Comparison of ENCODE assay signal across 25 cellular contexts in genomic region chr2:153152036-153152435, GRCh38.
DNase-seq lines count a peak whose midpoint lies in the region; ATAC-seq, FAIRE-seq and TF ChIP-seq lines count a peak whose summit lies in the region.
"Had no signal": no experiment of that assay in that cellular context is flagged by ENCODE, and none has a peak within 500 bp of the region (broad histone marks: within the 10 kb centered on the region; RNA-seq: fewer than 3 reads in every experiment).

No MANE protein-coding gene starts in this region.

- TF ChIP-seq RAD21 in A549 (conservative IDR thresholded peaks at IDR 0.05 in 1 of 2, IDR thresholded peaks at IDR 0.05 in 1 of 2): no peak
- TF ChIP-seq RAD21 in K562 (CRISPR knock-in tag; conservative IDR thresholded peaks at IDR 0.05 in 1 of 2, IDR thresholded peaks at IDR 0.05 in 1 of 2): no peak

- H3K9ac ChIP-seq in K562 (ENCODE audit: insufficient read depth in 1 of 2, low read depth in 2 of 2, low read length in 2 of 2): no peak overlapping the region
- H3K9ac ChIP-seq: BLaER1 treated with 17β-estradiol and CSF1 and Interleukin-3, amounts not matched to agents 10 nM and 100 nM had no signal

- H3K9me3 ChIP-seq in A549 (no peaks in the 10 kb centered on the region), K562 (replicated peaks; ENCODE audit: control insufficient read depth, insufficient read depth, low read depth, low read length) (0 out of 2 replicates have a peak, but pooled peaks cover 2% of the 10 kb centered on the region)
- H3K9me3 ChIP-seq: Caco-2 had no signal

- H3K36me3 ChIP-seq in K562 (ENCODE audit: control insufficient read depth, insufficient read depth, low read length): no peaks in the 10 kb centered on the region
- H3K36me3 ChIP-seq: BLaER1 treated with 17β-estradiol and CSF1 and Interleukin-3, amounts not matched to agents 10 nM and 100 nM had no signal

- TF ChIP-seq POLR2A in A549 (IDR thresholded peaks at IDR 0.05; ENCODE audit: low read length) (no peak), K562 (conservative IDR thresholded peaks at IDR 0.05) (no peak)

- intact Hi-C loops in K562 (cut with micrococcal nuclease): no loop called here

- CTCF ChIA-PET in A549 (lab: Yijun Ruan, JAX): no interaction called here
- CTCF ChIA-PET in K562 (lab: Yijun Ruan, JAX; ENCODE audit: low intra/inter-chr PET ratio): no interaction called here

- H3K27me3 ChIP-seq in K562 (ENCODE audit: control insufficient read depth in 2 of 2, insufficient read depth in 2 of 2, low read length in 2 of 2) (no peaks in the 10 kb centered on the region), foreskin keratinocyte (no peaks in the 10 kb centered on the region)
- H3K27me3 ChIP-seq: BLaER1 treated with 17β-estradiol and CSF1 and Interleukin-3, amounts not matched to agents 10 nM and 100 nM had no signal

- H3K4me1 ChIP-seq in A549: no peaks in the 10 kb centered on the region
- H3K4me1 ChIP-seq in K562 (replicated peaks in 1 of 2; ENCODE audit: control insufficient read depth in 2 of 2, insufficient read depth in 2 of 2, low read length in 2 of 2): no peaks in the 10 kb centered on the region
- H3K4me1 ChIP-seq in foreskin keratinocyte: no peaks in the 10 kb centered on the region
- H3K4me1 ChIP-seq: BLaER1 treated with 17β-estradiol and CSF1 and Interleukin-3, amounts not matched to agents 10 nM and 100 nM; Caco-2 had no signal

- 38% methylated on average over 2 of the region's 2 CpGs for WGBS in A549 (ENCODE audit: missing lambda C conversion rate)
- WGBS in K562 (ENCODE audit: insufficient coverage, low coverage, missing lambda C conversion rate): 2% methylated on average over 2 of the region's 2 CpGs

- DNase-seq in A549 (ENCODE audit: low read depth in 1 of 2, low spot score in 1 of 2) (no peak), D721Med (ENCODE audit: insufficient read length, low spot score) (no peak), K562 (ENCODE audit: extremely low read depth in 1 of 4, low spot score in 3 of 4) (no peak), frontal cortex (ENCODE audit: low spot score in 2 of 2) (no peak), foreskin keratinocyte (no peak), OCI-M2 (lab: John Stamatoyannopoulos, UW; ENCODE audit: unreplicated experiment) (no peak)
- DNase-seq: 8988T; AML-193; Caco-2; Calu3; CD4-positive, alpha-beta T cell; CD8-positive, alpha-beta T cell; DMS 273 treated with DMSO at 0.1 percent for 48 hours; DMS153; DMS53; DMS79; DND-41; EL; GDM1 had no signal

- TF ChIP-seq EP300 in A549 (IDR thresholded peaks at IDR 0.05) (no peak), K562 (IDR thresholded peaks at IDR 0.05; ENCODE audit: low read length) (no peak)

- TF ChIP-seq CTCF in A549 (IDR thresholded peaks at IDR 0.05): no peak
- TF ChIP-seq CTCF in D721Med (IDR thresholded peaks at IDR 0.05; ENCODE audit: insufficient read depth, missing control alignments): no peak
- no peak for TF ChIP-seq CTCF in K562 (IDR thresholded peaks at IDR 0.05 in 2 of 3, conservative IDR thresholded peaks at IDR 0.05 in 1 of 3; ENCODE audit: insufficient read depth in 2 of 3, low read depth in 1 of 3, low read length in 3 of 3)
- no peak for TF ChIP-seq CTCF in foreskin keratinocyte (conservative IDR thresholded peaks at IDR 0.05)

- H3K4me2 ChIP-seq in A549 (no peak overlapping the region), K562 (ENCODE audit: insufficient read depth, low read length) (no peak overlapping the region)
- H3K4me2 ChIP-seq: BLaER1 treated with 17β-estradiol and CSF1 and Interleukin-3, amounts not matched to agents 10 nM and 100 nM had no signal

- no peak overlapping the region for H3K27ac ChIP-seq in A549
- H3K27ac ChIP-seq in K562 (ENCODE audit: extremely low read depth, low read depth, low read length): no peak overlapping the region
- no peak overlapping the region for H3K27ac ChIP-seq in foreskin keratinocyte
- H3K27ac ChIP-seq: BLaER1 treated with 17β-estradiol and CSF1 and Interleukin-3, amounts not matched to agents 10 nM and 100 nM; C4-2B had no signal

- ATAC-seq in A549 (no peak), K562 (no peak), foreskin keratinocyte (no peak)
- ATAC-seq: CD8-positive, alpha-beta T cell; GM12878 had no signal

- BruUV-seq in K562 (replicated peaks; lab: Mats Ljungman, UMichigan): no TSS peak

- no peaks in the 10 kb centered on the region for H3K9me1 ChIP-seq in K562 (ENCODE audit: control insufficient read depth, insufficient read depth, low read length)

- H3K79me2 ChIP-seq in K562 (ENCODE audit: control insufficient read depth, insufficient read depth, low read length): no peaks in the 10 kb centered on the region

- no peaks in the 10 kb centered on the region for H4K20me1 ChIP-seq in K562 (replicated peaks; ENCODE audit: control insufficient read depth, insufficient read depth, low read length)
- H4K20me1 ChIP-seq: BLaER1 treated with 17β-estradiol and CSF1 and Interleukin-3, amounts not matched to agents 10 nM and 100 nM had no signal

- no peak overlapping the region for H2AFZ ChIP-seq in K562 (ENCODE audit: low read depth, low read length)

- in situ Hi-C loops in K562 (cut with MboI): no loop called here

- POLR2A ChIA-PET in A549 (lab: Yijun Ruan, JAX) (no interaction called here), K562 (lab: Yijun Ruan, JAX) (no interaction called here)

- no peak overlapping the region for H3K4me3 ChIP-seq in A549
- no peak overlapping the region for H3K4me3 ChIP-seq in K562
- H3K4me3 ChIP-seq: BLaER1 treated with 17β-estradiol and CSF1 and Interleukin-3, amounts not matched to agents 10 nM and 100 nM; GM12878 had no signal

- no peak for FAIRE-seq in A549 (lab: Jason Lieb, UNC)
- peak; percentile 16 for FAIRE-seq in D721Med (lab: Jason Lieb, UNC)
- FAIRE-seq in K562 (lab: Jason Lieb, UNC): no peak
- FAIRE-seq in frontal cortex (lab: Jason Lieb, UNC): no peak
- FAIRE-seq: A204.1, GM12878, GM12892, GM18507 had no signal

TF ChIP-seq in A549, 52 proteins besides CTCF, POLR2A, EP300 and RAD21:
- TF ChIP-seq E2F6 (IDR thresholded peaks at IDR 0.05; ENCODE audit: borderline replicate concordance, low read depth) (no peak), MAFK (IDR thresholded peaks at IDR 0.05; ENCODE audit: partially characterized antibody) (peak; percentile 97)

TF ChIP-seq in K562, 482 proteins besides CTCF, POLR2A, EP300 and RAD21:
- TF ChIP-seq CBX3 (IDR thresholded peaks at IDR 0.05; ENCODE audit: borderline replicate concordance in 1 of 2, low read length in 2 of 2): no peak
- peak; percentile 90 for TF ChIP-seq ZNF316 (IDR thresholded peaks at IDR 0.05)
- TF ChIP-seq C11orf30 (IDR thresholded peaks at IDR 0.05; ENCODE audit: low read depth): peak; percentile 82; the same call in 1 of the 2 replicates
- no peak for TF ChIP-seq SMARCC2 (IDR thresholded peaks at IDR 0.05; ENCODE audit: low read depth)
- peak; percentile 96 for TF ChIP-seq MAFF (IDR thresholded peaks at IDR 0.05; ENCODE audit: low read length)
- no peak for TF ChIP-seq PKNOX1 (IDR thresholded peaks at IDR 0.05)
- TF ChIP-seq KLF13 (tag; IDR thresholded peaks at IDR 0.05; ENCODE audit: borderline replicate concordance, low read depth): no peak
- TF ChIP-seq MTF1 (CRISPR knock-in tag; IDR thresholded peaks at IDR 0.05; ENCODE audit: borderline replicate concordance): no peak
- peak; percentile 97 for TF ChIP-seq MAFK (IDR thresholded peaks at IDR 0.05; ENCODE audit: low read length)
- peak; percentile 92 for TF ChIP-seq MAFG (tag; conservative IDR thresholded peaks at IDR 0.05)
- no peak for TF ChIP-seq STAT5A (IDR thresholded peaks at IDR 0.05; ENCODE audit: borderline replicate concordance, low read length)
- no peak for TF ChIP-seq TBP (optimal IDR thresholded peaks at IDR 0.05; ENCODE audit: low read depth, low read length)
- no peak for TF ChIP-seq SMC3 (conservative IDR thresholded peaks at IDR 0.05; ENCODE audit: insufficient read depth, low read depth, low read length)

Comparison
In these comparisons a context has a peak if more than half of its experiments do, and no peak if none do; other contexts are left out.
1. Of the 35 proteins assayed by ChIP-seq in both K562 and A549: peak only in K562: none; only in A549: none; in both: MAFK; in neither: 34.